22 cellular contexts compared by ENCODE assay signal in genomic region chrX:106948641-106949040, GRCh38. TPM values are rescaled to one million over a fixed set of nuclear protein-coding genes. Genes with fewer than 3 reads are reported as not detected.
A peak's percentile ranks its signal among the peaks of the same experiment; 100 is the strongest.
DNase-seq lines count a peak whose midpoint lies in the region; ATAC-seq, FAIRE-seq and TF ChIP-seq lines count a peak whose summit lies in the region.
"Had no signal": no experiment of that assay in that cellular context is flagged by ENCODE, and none has a peak within 500 bp of the region (broad histone marks: within the 10 kb centered on the region; RNA-seq: fewer than 3 reads in every experiment).

No MANE protein-coding gene starts in this region.

- no peak overlapping the region for H2AFZ ChIP-seq in PC-3 (ENCODE audit: low read length)
- H2AFZ ChIP-seq in astrocyte (ENCODE audit: low read depth, low read length): no peak overlapping the region

- H3K27me3 Mint-ChIP-seq in astrocyte (ENCODE audit: low read depth, unreplicated experiment): no peaks in the 10 kb centered on the region
- no peaks in the 10 kb centered on the region for H3K27me3 Mint-ChIP-seq in activated CD8-positive, alpha-beta T cell treated with anti-CD3 and anti-CD28 coated beads, Interleukin-2, amount 10 ng/mL, durations not matched to agents 7 days and 5 days (ENCODE audit: low read depth)
- H3K27me3 Mint-ChIP-seq: CD4-positive, alpha-beta memory T cell had no signal

- no peak overlapping the region for H3K27ac Mint-ChIP-seq in astrocyte (ENCODE audit: unreplicated experiment)
- no peak overlapping the region for H3K27ac Mint-ChIP-seq in activated CD8-positive, alpha-beta T cell treated with anti-CD3 and anti-CD28 coated beads, Interleukin-2, amount 10 ng/mL, durations not matched to agents 7 days and 5 days
- H3K27ac Mint-ChIP-seq: CD14-positive monocyte; CD4-positive, alpha-beta memory T cell; HFFc6 had no signal

- POLR2A ChIA-PET in A549 (lab: Yijun Ruan, JAX): no interaction called here
- POLR2A ChIA-PET in PC-3 (lab: Charles Lee; ENCODE audit: unreplicated experiment): interaction anchor here (0.6 to 0.7 kb wide), 3 partner anchors 17 to 777 kb away, joined by 3 to 6 read pairs (median 5); no protein-coding TSS in a partner anchor
- POLR2A ChIA-PET in activated CD8-positive, alpha-beta T cell treated with anti-CD3 and anti-CD28 coated beads, Interleukin-2, amount 10 ng/mL, durations not matched to agents 7 days and 5 days (lab: Charles Lee): no interaction called here

- no peak overlapping the region for H3K4me3 ChIP-seq in A549
- no peak overlapping the region; the same call in 1 of the 2 replicates for H3K4me3 ChIP-seq in PC-3 (ENCODE audit: low read length)
- no peak overlapping the region for H3K4me3 ChIP-seq in astrocyte (ENCODE audit: insufficient read depth, low read depth, low read length)
- H3K4me3 ChIP-seq in SJCRH30: no peak overlapping the region
- no peak overlapping the region for H3K4me3 ChIP-seq in sigmoid colon
- H3K4me3 ChIP-seq: BLaER1 had no signal

- H3F3A ChIP-seq in PC-3 (ENCODE audit: low read length, unreplicated experiment): peaks cover 4% of the 10 kb centered on the region

- intact Hi-C loops in PC-3 (cut with micrococcal nuclease) (no loop called here), sigmoid colon (cut with DNase I) (no loop called here)

- H3K36me3 Mint-ChIP-seq in astrocyte (ENCODE audit: low read depth, unreplicated experiment): no peaks in the 10 kb centered on the region
- no peaks in the 10 kb centered on the region for H3K36me3 Mint-ChIP-seq in activated CD8-positive, alpha-beta T cell treated with anti-CD3 and anti-CD28 coated beads, Interleukin-2, amount 10 ng/mL, durations not matched to agents 7 days and 5 days (ENCODE audit: low read depth)
- H3K36me3 Mint-ChIP-seq: CD14-positive monocyte had no signal

- H3K79me2 ChIP-seq in PC-3 (ENCODE audit: low read length) (no peaks in the 10 kb centered on the region), astrocyte (ENCODE audit: insufficient read depth, low read length) (no peaks in the 10 kb centered on the region)

- peak overlapping the region; percentile 61 for H3K4me2 ChIP-seq in A549
- H3K4me2 ChIP-seq in PC-3 (ENCODE audit: low read length): peak overlapping the region; percentile 63
- H3K4me2 ChIP-seq in astrocyte (ENCODE audit: low read length): no peak overlapping the region
- H3K4me2 ChIP-seq: BLaER1 had no signal

- no peak overlapping the region for H3K4me3 Mint-ChIP-seq in astrocyte (ENCODE audit: unreplicated experiment)
- no peak overlapping the region for H3K4me3 Mint-ChIP-seq in activated CD8-positive, alpha-beta T cell treated with anti-CD3 and anti-CD28 coated beads, Interleukin-2, amount 10 ng/mL, durations not matched to agents 7 days and 5 days
- H3K4me3 Mint-ChIP-seq: CD14-positive monocyte; CD4-positive, alpha-beta memory T cell; HFFc6 had no signal

- H3K27ac ChIP-seq in A549: peak overlapping the region; percentile 15 to 78; a peak in 5 of 6 replicates
- H3K27ac ChIP-seq in PC-3 (ENCODE audit: low read length): peak overlapping the region; percentile 78
- H3K27ac ChIP-seq in astrocyte (ENCODE audit: low read depth, low read length): no peak overlapping the region
- no peak overlapping the region for H3K27ac ChIP-seq in epithelial cell of prostate
- H3K27ac ChIP-seq in SJCRH30: no peak overlapping the region
- no peak overlapping the region for H3K27ac ChIP-seq in sigmoid colon
- H3K27ac ChIP-seq: 22Rv1, BLaER1 had no signal

- H3K4me1 ChIP-seq in A549 (peaks cover 55% of the 10 kb centered on the region), PC-3 (ENCODE audit: insufficient read depth, low read length) (peaks cover 47% of the 10 kb centered on the region), astrocyte (ENCODE audit: insufficient read depth, low read length) (no peaks in the 10 kb centered on the region), SJCRH30 (no peaks in the 10 kb centered on the region), sigmoid colon (no peaks in the 10 kb centered on the region)
- H3K4me1 ChIP-seq: BLaER1 had no signal

- peak; percentile 30 to 33; a peak in 1 of 5 replicates for TF ChIP-seq EP300 in A549 (IDR thresholded peaks at IDR 0.05)
- TF ChIP-seq EP300 in sigmoid colon (IDR thresholded peaks at IDR 0.05): no peak

- H3K27me3 ChIP-seq in PC-3 (ENCODE audit: low read length) (no peaks in the 10 kb centered on the region), astrocyte (ENCODE audit: insufficient read depth, low read length) (no peaks in the 10 kb centered on the region), SJCRH30 (no peaks in the 10 kb centered on the region), sigmoid colon (no peaks in the 10 kb centered on the region)

- DNase-seq in A549 (ENCODE audit: low read depth in 1 of 2, low spot score in 1 of 2) (peak in 1 of 2 experiments; percentile 53), PC-3 (peak; percentile 86), astrocyte (ENCODE audit: low read depth) (no peak), epithelial cell of prostate (ENCODE audit: low read depth, low spot score) (peak; percentile 2), SJCRH30 (no peak), sigmoid colon (no peak), SIG-M5 treated with dmso at 0.1 percent for 504 hours (lab: John Stamatoyannopoulos, UW; ENCODE audit: unreplicated experiment) (no peak)
- DNase-seq in activated CD8-positive, alpha-beta T cell treated with anti-CD3 and anti-CD28 coated beads, Interleukin-2, amount 10 ng/mL, durations not matched to agents 7 days and 5 days: no peak
- DNase-seq: CD4-positive, alpha-beta memory T cell; DMS153; DMS79; GF-D8; GOT3; H7; HFFc6 had no signal

- H3K36me3 ChIP-seq in PC-3 (ENCODE audit: low read depth, low read length): no peaks in the 10 kb centered on the region
- H3K36me3 ChIP-seq in astrocyte (ENCODE audit: insufficient read depth, low read length): no peaks in the 10 kb centered on the region
- no peaks in the 10 kb centered on the region for H3K36me3 ChIP-seq in SJCRH30
- H3K36me3 ChIP-seq in sigmoid colon: no peaks in the 10 kb centered on the region
- H3K36me3 ChIP-seq: BLaER1 had no signal

- no peaks in the 10 kb centered on the region for H3K9me2 ChIP-seq in PC-3 (replicated peaks; ENCODE audit: low read length)

- H3K9me3 ChIP-seq in A549 (no peaks in the 10 kb centered on the region), PC-3 (ENCODE audit: low read length) (no peaks in the 10 kb centered on the region), astrocyte (ENCODE audit: insufficient read depth, low read depth, low read length) (no peaks in the 10 kb centered on the region), SJCRH30 (replicated peaks) (no peaks in the 10 kb centered on the region), sigmoid colon (no peaks in the 10 kb centered on the region)
- H3K9me3 ChIP-seq: BLaER1 had no signal

- ATAC-seq in A549: peak; percentile 47 to 80; a peak in 4 of 6 replicates
- peak; percentile 74 for ATAC-seq in PC-3
- ATAC-seq in activated CD8-positive, alpha-beta T cell treated with anti-CD3 and anti-CD28 coated beads, Interleukin-2, amount 10 ng/mL, durations not matched to agents 7 days and 5 days: no peak
- ATAC-seq: HCT116 had no signal

- H3K9me3 Mint-ChIP-seq in astrocyte (ENCODE audit: unreplicated experiment): no peaks in the 10 kb centered on the region
- no peaks in the 10 kb centered on the region for H3K9me3 Mint-ChIP-seq in activated CD8-positive, alpha-beta T cell treated with anti-CD3 and anti-CD28 coated beads, Interleukin-2, amount 10 ng/mL, durations not matched to agents 7 days and 5 days (ENCODE audit: insufficient read depth)
- H3K9me3 Mint-ChIP-seq: CD14-positive monocyte, HFFc6 had no signal

- CTCF ChIA-PET in A549 (lab: Yijun Ruan, JAX): interaction anchor here (1.0 to 7.2 kb wide), 4 partner anchors 11 to 54 kb away, joined by 3 to 57 read pairs (median 8); no protein-coding TSS in a partner anchor
- CTCF ChIA-PET in PC-3 (lab: Charles Lee): interaction anchor here (0.7 kb wide), 1 partner anchor 326 kb away, joined by 4 read pairs; no protein-coding TSS in a partner anchor
- CTCF ChIA-PET in activated CD8-positive, alpha-beta T cell treated with anti-CD3 and anti-CD28 coated beads, Interleukin-2, amount 10 ng/mL, durations not matched to agents 7 days and 5 days (lab: Charles Lee): no interaction called here

- no TSS peak for BruUV-seq in PC-3 (replicated peaks; lab: Mats Ljungman, UMichigan)

- WGBS in A549 (ENCODE audit: missing lambda C conversion rate): 5% methylated on average over 3 of the region's 3 CpGs
- WGBS in sigmoid colon, 2 donors: 91 to 94% methylated on average over 3 of the region's 3 CpGs

- H4K20me1 ChIP-seq in PC-3 (ENCODE audit: low read length) (no peaks in the 10 kb centered on the region), astrocyte (ENCODE audit: insufficient read depth, low read length) (no peaks in the 10 kb centered on the region)
- H4K20me1 ChIP-seq: BLaER1 had no signal

- no peak for TF ChIP-seq POLR2A in A549 (IDR thresholded peaks at IDR 0.05; ENCODE audit: low read length)
- no peak for TF ChIP-seq POLR2A in sigmoid colon (IDR thresholded peaks at IDR 0.05)

- H3K4me1 Mint-ChIP-seq in astrocyte (ENCODE audit: low read depth, unreplicated experiment): no peaks in the 10 kb centered on the region
- H3K4me1 Mint-ChIP-seq in activated CD8-positive, alpha-beta T cell treated with anti-CD3 and anti-CD28 coated beads, Interleukin-2, amount 10 ng/mL, durations not matched to agents 7 days and 5 days (ENCODE audit: low read depth): no peaks in the 10 kb centered on the region
- H3K4me1 Mint-ChIP-seq: CD4-positive, alpha-beta memory T cell had no signal

- TF ChIP-seq CTCF in A549 (IDR thresholded peaks at IDR 0.05) (no peak), PC-3 (conservative IDR thresholded peaks at IDR 0.05; ENCODE audit: low read depth, low read length) (no peak), astrocyte (IDR thresholded peaks at IDR 0.05; ENCODE audit: insufficient read depth, low read depth, low read length) (no peak), sigmoid colon (IDR thresholded peaks at IDR 0.05) (no peak)

- FAIRE-seq in A549 (lab: Jason Lieb, UNC) (peak; percentile 81), astrocyte (lab: Jason Lieb, UNC) (peak; percentile 47)

- H3K9ac ChIP-seq in PC-3 (ENCODE audit: low read length) (peak overlapping the region; percentile 36; the same call in 1 of the 2 replicates), astrocyte (ENCODE audit: low read length) (no peak overlapping the region)
- H3K9ac ChIP-seq: BLaER1 had no signal

- no peak for TF ChIP-seq RAD21 in A549 (conservative IDR thresholded peaks at IDR 0.05 in 1 of 2, IDR thresholded peaks at IDR 0.05 in 1 of 2)

RNA-seq across cellular contexts. Expression of gene CLDN2, which starts 28.4 kb away (rescaled TPM):
- 28.1 and 49.2 TPM in 2 replicates for polyA plus RNA-seq in A549 (2011; rRNA removed)
- 5.3 and 6.4 TPM in 2 replicates for polyA plus RNA-seq in A549 (2012; cell fraction: cytosol; rRNA removed)
- polyA plus RNA-seq in A549 (2012; cell fraction: nucleus; rRNA removed): 5.9 and 7.0 TPM in 2 replicates
- 18.7 to 28.6 TPM (median 24.8 TPM) in 3 replicates for polyA plus RNA-seq in A549 (2017; fragmentation: RNase III; extraction: RNeasy Plus Mini Kit Qiagen cat#74134 plus additional on column Dnase treatment)
- polyA minus RNA-seq in A549 (2011; rRNA and poly(A)+ RNA removed): 23.4 and 35.7 TPM in 2 replicates
- not detected in 2 replicates for total RNA-seq in PC-3 (2014; rRNA removed)
- total RNA-seq in astrocyte: 0.77 and 2.0 TPM in 2 replicates
- not detected for total RNA-seq in activated CD8-positive, alpha-beta T cell treated with anti-CD3 and anti-CD28 coated beads, Interleukin-2, amount 10 ng/mL, durations not matched to agents 7 days and 5 days
- total RNA-seq in SJCRH30 (2014; rRNA removed; shearing (Covaris generic)): not detected in 2 replicates
- not detected for total RNA-seq in sigmoid colon
- 1 to 10 TPM in 1 of 3 donors, under 1 TPM in 1, not detected in 1; 0.60 to 3.6 TPM for polyA plus RNA-seq in sigmoid colon
- total RNA-seq: A673; CD4-positive, alpha-beta memory T cell; Daoy; H7; HFFc6 had no signal
- polyA plus RNA-seq: CD14-positive monocyte had no signal

RNA-seq across cellular contexts. Expression of gene RIPPLY1, which starts 45.5 kb away (rescaled TPM):
- polyA plus RNA-seq in A549 (2011; rRNA removed) (0.14 and 0.28 TPM in 2 replicates), A549 (2017; fragmentation: RNase III; extraction: RNeasy Plus Mini Kit Qiagen cat#74134 plus additional on column Dnase treatment) (0.10 to 0.17 TPM (median 0.11 TPM) in 3 replicates), sigmoid colon (under 1 TPM in 1 of 3 donors, not detected in 2; 0.09 TPM)
- polyA plus RNA-seq in A549 (2012; cell fraction: cytosol; rRNA removed): 0.06 TPM in 1 of 2 replicates, not detected in the other
- polyA plus RNA-seq in A549 (2012; cell fraction: nucleus; rRNA removed): 0.11 and 0.26 TPM in 2 replicates
- polyA minus RNA-seq in A549 (2011; rRNA and poly(A)+ RNA removed): 0.29 TPM in 1 of 2 replicates, not detected in the other
- total RNA-seq in PC-3 (2014; rRNA removed) (not detected in 2 replicates), astrocyte (not detected in 2 replicates), sigmoid colon (not detected)
- total RNA-seq in activated CD8-positive, alpha-beta T cell treated with anti-CD3 and anti-CD28 coated beads, Interleukin-2, amount 10 ng/mL, durations not matched to agents 7 days and 5 days: not detected
- 13.4 and 14.6 TPM in 2 replicates for total RNA-seq in SJCRH30 (2014; rRNA removed; shearing (Covaris generic))
- total RNA-seq: A673; CD4-positive, alpha-beta memory T cell; Daoy; HFFc6 had no signal
- polyA plus RNA-seq: AG04450; CD14-positive monocyte; CD4-positive, alpha-beta memory T cell had no signal

RNA-seq across cellular contexts. Expression of gene MORC4, which starts 51.4 kb away (rescaled TPM):
- polyA plus RNA-seq in A549 (2011; rRNA removed) (91.1 and 98.2 TPM in 2 replicates), A549 (2017; fragmentation: RNase III; extraction: RNeasy Plus Mini Kit Qiagen cat#74134 plus additional on column Dnase treatment) (71.1 to 75.7 TPM (median 72.8 TPM) in 3 replicates), sigmoid colon (1 to 10 TPM; 5.8 to 7.2 (median 6.0) TPM)
- polyA plus RNA-seq in A549 (2012; cell fraction: cytosol; rRNA removed): 17.0 and 17.4 TPM in 2 replicates
- 13.0 and 17.9 TPM in 2 replicates for polyA plus RNA-seq in A549 (2012; cell fraction: nucleus; rRNA removed)
- polyA minus RNA-seq in A549 (2011; rRNA and poly(A)+ RNA removed): 49.6 and 56.1 TPM in 2 replicates
- total RNA-seq in PC-3 (2014; rRNA removed) (24.8 and 25.7 TPM in 2 replicates), astrocyte (26.0 and 29.1 TPM in 2 replicates), sigmoid colon (10 to 100 TPM in 3 of 4 donors, 1 to 10 TPM in 1; 9.3 to 13.0 (median 11.5) TPM)
- 1 to 10 TPM; 5.7 to 6.5 TPM for total RNA-seq in activated CD8-positive, alpha-beta T cell treated with anti-CD3 and anti-CD28 coated beads, Interleukin-2, amount 10 ng/mL, durations not matched to agents 7 days and 5 days
- total RNA-seq in SJCRH30 (2014; rRNA removed; shearing (Covaris generic)): 19.2 and 22.9 TPM in 2 replicates

Comparison
In these comparisons a context has a peak if more than half of its experiments do, and no peak if none do; other contexts are left out.
1. DNase-seq: peak in PC-3 (single experiment) and epithelial cell of prostate (single experiment); none in astrocyte (single experiment), activated CD8-positive, alpha-beta T cell treated with anti-CD3 and anti-CD28 coated beads, Interleukin-2, amount 10 ng/mL, durations not matched to agents 7 days and 5 days (single experiment), SJCRH30 (0 of 2), sigmoid colon (single experiment) and SIG-M5 treated with dmso at 0.1 percent for 504 hours (single experiment).
2. H3K27ac ChIP-seq: peak in A549 (2 of 2) and PC-3 (single experiment); none in astrocyte (single experiment), epithelial cell of prostate (single experiment), SJCRH30 (single experiment) and sigmoid colon (0 of 4).
3. RNA of gene RIPPLY1, which starts 45.5 kb away (total RNA-seq): 13.4 to 14.6 TPM in SJCRH30; not detected in PC-3, not detected in astrocyte, not detected in activated CD8-positive, alpha-beta T cell treated with anti-CD3 and anti-CD28 coated beads, Interleukin-2, amount 10 ng/mL, durations not matched to agents 7 days and 5 days and not detected in sigmoid colon; every median in the first group is over 10 times any median in the second.